ENCODE assay signal across 18 cellular contexts in the genomic region with DNA sequence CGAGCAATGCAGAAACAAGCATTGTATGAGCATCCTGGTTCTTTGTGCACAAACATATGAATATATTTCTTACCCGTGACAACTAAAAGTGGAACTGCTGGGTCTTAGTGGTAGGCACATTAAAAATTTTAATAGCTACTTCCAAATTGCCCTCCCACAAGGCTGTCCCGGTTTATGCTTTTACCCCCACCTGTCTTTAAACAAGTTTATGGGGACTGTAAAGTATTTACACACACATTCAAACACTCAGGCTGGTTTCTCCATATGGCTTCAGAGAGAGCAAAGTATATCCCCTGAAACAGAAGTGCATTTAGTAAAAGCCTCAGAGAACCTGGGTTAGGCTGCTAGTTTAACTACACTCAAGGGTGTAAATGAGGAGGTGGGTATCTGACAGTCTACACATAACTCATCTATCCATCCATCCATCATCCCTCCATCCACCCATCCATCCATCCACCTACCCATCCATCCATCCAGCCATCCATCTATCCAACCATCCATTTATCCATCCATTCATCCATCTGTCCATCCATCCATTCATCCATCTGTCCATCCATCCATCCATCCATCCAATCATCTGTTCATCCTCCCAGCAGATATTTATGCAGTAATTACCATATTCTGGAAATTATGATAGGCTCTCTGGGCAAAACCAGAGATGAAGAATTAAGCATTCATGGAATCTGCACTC.
"Had no signal": no experiment of that assay in that cellular context is flagged by ENCODE, and none has a peak within 500 bp of the region (broad histone marks: within the 10 kb centered on the region; RNA-seq: fewer than 3 reads in every experiment).

No MANE protein-coding gene starts in this region.

- H3K9me3 ChIP-seq: adrenal gland, gastroesophageal sphincter, lower lobe of right lung, spleen, suprapubic skin, uterus had no signal

- H3K36me3 ChIP-seq: adrenal gland, gastroesophageal sphincter, lower lobe of right lung, spleen, suprapubic skin, uterus had no signal

- DNase-seq: activated CD4-positive, alpha-beta T cell treated with anti-CD3 and anti-CD28 coated beads, Interleukin-2, amount 10 ng/mL, durations not matched to agents 7 days and 5 days; activated naive CD4-positive, alpha-beta T cell treated with anti-CD3 and anti-CD28 coated beads for 36 hours; activated T-cell treated with anti-CD3 and anti-CD28 coated beads for 4 hours; effector memory CD8-positive, alpha-beta T cell; kidney glomerular epithelial cell; lower lobe of right lung; naive thymus-derived CD8-positive, alpha-beta T cell; stimulated activated CD4-positive, alpha-beta T cell treated with anti-CD3 and anti-CD28 coated beads, Interleukin-1b, Interleukin-23, amount 100 ng/mL, for 48 hours had no signal

- ATAC-seq: activated T-helper 17 cell treated with anti-CD3 and anti-CD28 coated beads, Interleukin-2, amount 50 U/mL, for 72 hours; effector memory CD8-positive, alpha-beta T cell; naive thymus-derived CD8-positive, alpha-beta T cell; WTC11 had no signal

- H3K27me3 ChIP-seq: adrenal gland, gastroesophageal sphincter, hepatocyte, spleen, suprapubic skin, uterus had no signal

- H3K4me3 ChIP-seq: adrenal gland, coronary artery, gastroesophageal sphincter, hepatocyte, lower lobe of right lung, spleen, suprapubic skin, uterus had no signal

- H3K27ac ChIP-seq: adrenal gland, coronary artery, epithelial cell of prostate, hepatocyte, lower lobe of right lung, spleen, suprapubic skin had no signal
